Comparison of ENCODE assay signal across 16 cellular contexts in genomic region chr12:86950043-86950838, GRCh38.
DNase-seq lines count a peak whose midpoint lies in the region; TF ChIP-seq lines count a peak whose summit lies in the region.
"Had no signal": no experiment of that assay in that cellular context is flagged by ENCODE, and none has a peak within 500 bp of the region (broad histone marks: within the 10 kb centered on the region; RNA-seq: fewer than 3 reads in every experiment).

No MANE protein-coding gene starts in this region.

- TF ChIP-seq CTCF in GM13977 (IDR thresholded peaks at IDR 0.05; ENCODE audit: extremely low read depth, insufficient read depth, missing control alignments): no peak

- in situ Hi-C loops in GM13977 (cut with MboI; ENCODE audit: low pct_unique_long_range_greater_than_20kb, low sequenced_read_pairs, unreplicated experiment): no loop called here

- DNase-seq in NCI-H510A treated with DMSO at 0.1 percent for 48 hours (lab: John Stamatoyannopoulos, UW) (peak; percentile 32), NCI-H510A (lab: John Stamatoyannopoulos, UW) (no peak), NCI-H1105 (lab: John Stamatoyannopoulos, UW) (peak; percentile 6), NCI-H69 (lab: John Stamatoyannopoulos, UW) (peak; percentile 55), left kidney (ENCODE audit: low read depth, low spot score) (peak; percentile 57), T-helper 2 cell (no peak), NCI-H226 (no peak), GM13977 (ENCODE audit: low spot score) (no peak)
- DNase-seq: activated CD4-positive, alpha-beta T cell treated with anti-CD3 and anti-CD28 coated beads, Interleukin-2, amount 10 ng/mL, durations not matched to agents 24 days and 14 days; activated CD8-positive, alpha-beta memory T cell treated with anti-CD3 and anti-CD28 coated beads, Interleukin-2, amount 10 ng/mL, durations not matched to agents 7 days and 5 days; left ventricle myocardium inferior; MG63; natural killer cell; NCI-H2171 treated with DMSO at 0.1 percent for 48 hours; pancreas; uterus had no signal

Comparison
In these comparisons a context has a peak if more than half of its experiments do, and no peak if none do; other contexts are left out.
1. DNase-seq: peak in NCI-H510A treated with DMSO at 0.1 percent for 48 hours (single experiment), NCI-H1105 (single experiment), NCI-H69 (single experiment) and left kidney (single experiment); none in NCI-H510A (single experiment), T-helper 2 cell (0 of 5), NCI-H226 (single experiment) and GM13977 (single experiment).